ENCODE assay signal across 18 cellular contexts in the genomic region with DNA sequence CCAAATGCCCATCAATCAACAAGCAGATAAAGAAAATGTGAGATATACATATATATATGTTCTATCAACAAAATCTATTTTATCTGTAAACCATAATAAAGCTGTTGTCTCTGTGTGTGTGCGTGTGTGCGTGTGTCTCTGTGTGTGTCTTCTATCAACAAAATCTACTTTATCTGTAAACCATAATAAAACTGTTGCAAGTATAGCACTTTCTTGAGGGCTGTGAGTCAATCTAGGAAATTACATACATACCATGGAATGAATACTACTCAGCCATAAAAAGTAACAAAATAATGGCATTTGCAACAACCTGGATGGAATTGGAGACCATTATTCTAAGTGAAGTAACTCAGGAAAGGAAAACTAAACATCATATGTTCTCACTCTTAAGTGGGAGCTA. TPM values are rescaled to one million over a fixed set of nuclear protein-coding genes. Genes with fewer than 3 reads are reported as not detected.
A peak's percentile ranks its signal among the peaks of the same experiment; 100 is the strongest.
DNase-seq lines count a peak whose midpoint lies in the region; ATAC-seq and TF ChIP-seq lines count a peak whose summit lies in the region.
"Had no signal": no experiment of that assay in that cellular context is flagged by ENCODE, and none has a peak within 500 bp of the region (broad histone marks: within the 10 kb centered on the region; RNA-seq: fewer than 3 reads in every experiment).

No MANE protein-coding gene starts in this region.

- no peak overlapping the region for H3K27ac Mint-ChIP-seq in HFFc6
- H3K27ac Mint-ChIP-seq: CD14-positive monocyte; CD4-positive, alpha-beta memory T cell had no signal

- no peak overlapping the region for H3K9ac ChIP-seq in mesenchymal stem cell (ENCODE audit: low read length)
- H3K9ac ChIP-seq: BLaER1 had no signal

- no peak for ATAC-seq in sciatic nerve
- ATAC-seq: HCT116 had no signal

- no peak overlapping the region for H2BK12ac ChIP-seq in mesenchymal stem cell (ENCODE audit: low read length in 2 of 2)

- H3K36me3 ChIP-seq in mesenchymal stem cell (ENCODE audit: control insufficient read depth in 1 of 2, insufficient read depth in 2 of 2, low read depth in 1 of 2, low read length in 2 of 2), result no peaks in the 10 kb centered on the region
- H3K36me3 ChIP-seq: BLaER1 had no signal

- H3K4me1 Mint-ChIP-seq in HFFc6 (ENCODE audit: low read depth), result peaks cover 29% of the 10 kb centered on the region

- DNase-seq in EL (peak; percentile 30), HFFc6 (peak; percentile 20), choroid plexus epithelial cell (ENCODE audit: low read depth) (peak; percentile 8), mesenchymal stem cell (peak; percentile 73), sciatic nerve (ENCODE audit: low spot score) (no peak), LoVo (ENCODE audit: low spot score) (no peak), NCI-H2107 (lab: John Stamatoyannopoulos, UW) (no peak)
- DNase-seq: 8988T; CD4-positive, alpha-beta memory T cell; DMS153; DMS79; GOT3; H7; KG1 had no signal

- no peak overlapping the region for H2BK120ac ChIP-seq in mesenchymal stem cell (ENCODE audit: low read depth, low read length)

- no peak overlapping the region for H3K14ac ChIP-seq in mesenchymal stem cell (ENCODE audit: low read length in 2 of 2)

- TF ChIP-seq CTCF in HFFc6 (IDR thresholded peaks at IDR 0.05) (no peak), choroid plexus epithelial cell (conservative IDR thresholded peaks at IDR 0.05; ENCODE audit: low read depth, low read length) (no peak)

- H2AK5ac ChIP-seq in mesenchymal stem cell (ENCODE audit: low read length, severe bottlenecking), result no peak overlapping the region

- no peaks in the 10 kb centered on the region for H3K27me3 Mint-ChIP-seq in HFFc6 (ENCODE audit: insufficient read depth)
- H3K27me3 Mint-ChIP-seq: CD4-positive, alpha-beta memory T cell had no signal

- H3K9me3 ChIP-seq in mesenchymal stem cell (ENCODE audit: control insufficient read depth, low read length), result no peaks in the 10 kb centered on the region
- H3K9me3 ChIP-seq: BLaER1 had no signal

- H4K91ac ChIP-seq in mesenchymal stem cell (ENCODE audit: low read length), result no peak overlapping the region

- H3K4me2 ChIP-seq in mesenchymal stem cell (ENCODE audit: low read length, poor library complexity, severe bottlenecking), result no peak overlapping the region
- H3K4me2 ChIP-seq: BLaER1 had no signal

- peaks cover 8% of the 10 kb centered on the region for H3K79me1 ChIP-seq in mesenchymal stem cell (replicated peaks; ENCODE audit: low read length, poor library complexity, severe bottlenecking)

- H3K23ac ChIP-seq in mesenchymal stem cell (ENCODE audit: low read length in 2 of 2), result no peak overlapping the region

- H3K27me3 ChIP-seq in mesenchymal stem cell (ENCODE audit: control insufficient read depth in 1 of 2, insufficient read depth in 1 of 2, low read length in 2 of 2), result no peaks in the 10 kb centered on the region
- H3K27me3 ChIP-seq: BLaER1 had no signal

- H2BK5ac ChIP-seq in mesenchymal stem cell (ENCODE audit: low read depth, low read length, poor library complexity, severe bottlenecking), result no peak overlapping the region

- H3K36me3 Mint-ChIP-seq in HFFc6 (ENCODE audit: low read depth), result peaks cover 5% of the 10 kb centered on the region
- H3K36me3 Mint-ChIP-seq: CD4-positive, alpha-beta memory T cell had no signal

- H3K27ac ChIP-seq in mesenchymal stem cell (ENCODE audit: low read length, poor library complexity, severe bottlenecking), result no peak overlapping the region
- H3K27ac ChIP-seq: BLaER1, HL-60 had no signal

- H3K18ac ChIP-seq in mesenchymal stem cell (ENCODE audit: low read depth in 1 of 2, low read length in 2 of 2), result no peak overlapping the region

- no peaks in the 10 kb centered on the region for H3K9me3 Mint-ChIP-seq in HFFc6

- H3K4me3 ChIP-seq in choroid plexus epithelial cell (ENCODE audit: low read depth, low read length), result no peak overlapping the region
- H3K4me3 ChIP-seq in mesenchymal stem cell (ENCODE audit: insufficient read depth in 1 of 2, low read depth in 1 of 2, low read length in 2 of 2), result no peak overlapping the region
- H3K4me3 ChIP-seq: BLaER1 had no signal

- H2BK15ac ChIP-seq in mesenchymal stem cell (ENCODE audit: low read depth, poor library complexity, severe bottlenecking), result no peak overlapping the region

- no peak overlapping the region for H4K8ac ChIP-seq in mesenchymal stem cell (ENCODE audit: low read length)

- H2AFZ ChIP-seq in mesenchymal stem cell (ENCODE audit: low read depth, low read length), result no peak overlapping the region

- no CpG with 5 or more reads among the region's 2 CpGs for WGBS in mesenchymal stem cell

- no peak overlapping the region for H3K4me3 Mint-ChIP-seq in HFFc6
- H3K4me3 Mint-ChIP-seq: CD14-positive monocyte; CD4-positive, alpha-beta memory T cell had no signal

- intact Hi-C loops in sciatic nerve (cut with DNase I), result no loop called here

- no peaks in the 10 kb centered on the region for H3K4me1 ChIP-seq in mesenchymal stem cell (ENCODE audit: control insufficient read depth, insufficient read depth, low read depth, low read length)
- H3K4me1 ChIP-seq: BLaER1 had no signal

- H3K4ac ChIP-seq in mesenchymal stem cell (ENCODE audit: low read depth in 1 of 2, low read length in 2 of 2), result no peak overlapping the region

RNA-seq across cellular contexts. Expression of gene PLK4, which starts 12.5 kb away (rescaled TPM):
- total RNA-seq in HFFc6 (2021; fragmentation: NEBNext Ultra II Directional; extraction: Animal tissue kit (Norgen Biotek cat#: 25700)), result 10 to 100 TPM in 5 of 6 experiments, 1 to 10 TPM in 1; 5.8 to 17.8 (median 14.7) TPM
- polyA plus RNA-seq in mesenchymal stem cell (2013, experiment 1 of 2), result 2.7 TPM
- polyA plus RNA-seq in mesenchymal stem cell (2013, experiment 2 of 2), result 2.9 TPM
- 1.7 TPM for total RNA-seq in sciatic nerve

Comparison
In these comparisons a context has a peak if more than half of its experiments do, and no peak if none do; other contexts are left out.
1. DNase-seq: peak in EL (single experiment), HFFc6 (single experiment), choroid plexus epithelial cell (single experiment) and mesenchymal stem cell (single experiment); none in sciatic nerve (single experiment), LoVo (single experiment) and NCI-H2107 (single experiment).